ENCODE assay signal across 15 cellular contexts in genomic region chr4:101961144-101961543, GRCh38.
DNase-seq lines count a peak whose midpoint lies in the region; ATAC-seq and TF ChIP-seq lines count a peak whose summit lies in the region.
"Had no signal": no experiment of that assay in that cellular context is flagged by ENCODE, and none has a peak within 500 bp of the region (broad histone marks: within the 10 kb centered on the region; RNA-seq: fewer than 3 reads in every experiment).

No MANE protein-coding gene starts in this region.

- H2BK15ac ChIP-seq in IMR-90 (ENCODE audit: low read depth, low read length): no peak overlapping the region

- no TSS peak for BruUV-seq in IMR-90 (replicated peaks; lab: Mats Ljungman, UMichigan)

- TF ChIP-seq CTCF in IMR-90 (conservative IDR thresholded peaks at IDR 0.05; ENCODE audit: low read depth, low read length): no peak
- no peak for TF ChIP-seq CTCF in astrocyte of the cerebellum (IDR thresholded peaks at IDR 0.05; ENCODE audit: low read depth, low read length, missing control alignments)
- TF ChIP-seq CTCF in lower lobe of right lung (IDR thresholded peaks at IDR 0.05): no peak
- TF ChIP-seq CTCF in glutamatergic neuron (IDR thresholded peaks at IDR 0.05; ENCODE audit: partially characterized antibody, unreplicated experiment): no peak

- CTCF ChIA-PET in IMR-90 (lab: Yijun Ruan, JAX): no interaction called here

- H3K79me1 ChIP-seq in IMR-90 (ENCODE audit: low read depth in 1 of 2, low read length in 2 of 2): no peaks in the 10 kb centered on the region

- H4K5ac ChIP-seq in IMR-90 (ENCODE audit: low read depth, low read length): no peak overlapping the region

- no peak for TF ChIP-seq RAD21 in IMR-90 (IDR thresholded peaks at IDR 0.05; ENCODE audit: low read length)

- H3K36me3 Mint-ChIP-seq in glutamatergic neuron (ENCODE audit: unreplicated experiment): no peaks in the 10 kb centered on the region

- no peak overlapping the region for H3K14ac ChIP-seq in IMR-90 (replicated peaks; ENCODE audit: low read depth, low read length)

- no peak overlapping the region for H3K4ac ChIP-seq in IMR-90 (ENCODE audit: low read depth, low read length)

- no peak overlapping the region for H3K18ac ChIP-seq in IMR-90 (ENCODE audit: low read depth, low read length)

- in situ Hi-C loops in IMR-90 (cut with MboI; ENCODE audit: low sequenced_read_pairs) (no loop called here), astrocyte of the cerebellum (cut with HindIII; ENCODE audit: low sequenced_read_pairs) (no loop called here)

- H3K9me3 ChIP-seq in IMR-90 (ENCODE audit: control insufficient read depth, insufficient read depth, low read length) (no peaks in the 10 kb centered on the region), lower lobe of right lung (no peaks in the 10 kb centered on the region)
- H3K9me3 ChIP-seq: adrenal gland; BLaER1 treated with 17β-estradiol and CSF1 and Interleukin-3, amounts not matched to agents 10 nM and 100 nM had no signal

- no peak overlapping the region for H3K4me2 ChIP-seq in IMR-90 (ENCODE audit: low read depth, low read length)
- H3K4me2 ChIP-seq: BLaER1 treated with 17β-estradiol and CSF1 and Interleukin-3, amounts not matched to agents 10 nM and 100 nM had no signal

- no peaks in the 10 kb centered on the region for H4K20me1 ChIP-seq in IMR-90 (ENCODE audit: insufficient read depth, low read length)
- H4K20me1 ChIP-seq: BLaER1 treated with 17β-estradiol and CSF1 and Interleukin-3, amounts not matched to agents 10 nM and 100 nM had no signal

- H4K8ac ChIP-seq in IMR-90 (ENCODE audit: low read depth in 2 of 2, low read length in 2 of 2): no peak overlapping the region

- no peaks in the 10 kb centered on the region for H3K4me1 Mint-ChIP-seq in glutamatergic neuron (ENCODE audit: low read depth, unreplicated experiment)

- intact Hi-C loops in IMR-90 (cut with micrococcal nuclease) (no loop called here), lower lobe of right lung (cut with DNase I) (no loop called here), left cardiac atrium (cut with DNase I) (no loop called here)

- no peak overlapping the region for H2AK9ac ChIP-seq in IMR-90 (replicated peaks; ENCODE audit: low read depth, low read length, poor library complexity)

- no peak overlapping the region for H3K27ac Mint-ChIP-seq in glutamatergic neuron (ENCODE audit: unreplicated experiment)
- H3K27ac Mint-ChIP-seq: WTC11 had no signal

- no peak overlapping the region for H2BK5ac ChIP-seq in IMR-90 (ENCODE audit: low read depth, low read length, poor library complexity, severe bottlenecking)

- TF ChIP-seq POLR2A in IMR-90 (IDR thresholded peaks at IDR 0.05; ENCODE audit: low read depth, low read length): no peak

- H3K27ac ChIP-seq in IMR-90 (ENCODE audit: insufficient read depth, low read length) (no peak overlapping the region), lower lobe of right lung (no peak overlapping the region)
- H3K27ac ChIP-seq: adrenal gland; BLaER1 treated with 17β-estradiol and CSF1 and Interleukin-3, amounts not matched to agents 10 nM and 100 nM had no signal

- no peaks in the 10 kb centered on the region for H3K36me3 ChIP-seq in IMR-90 (ENCODE audit: control insufficient read depth, insufficient read depth, low read length)
- no peaks in the 10 kb centered on the region for H3K36me3 ChIP-seq in lower lobe of right lung
- H3K36me3 ChIP-seq: adrenal gland; BLaER1 treated with 17β-estradiol and CSF1 and Interleukin-3, amounts not matched to agents 10 nM and 100 nM had no signal

- no CpG with 5 or more reads among the region's 1 CpG for WGBS in IMR-90 (ENCODE audit: extremely low coverage in 2 of 2, insufficient read length in 1 of 2), 2 experiments

- no peak overlapping the region for H4K91ac ChIP-seq in IMR-90 (ENCODE audit: insufficient read depth, low read depth, low read length)

- ATAC-seq in IMR-90 (ENCODE audit: low read depth) (no peak), lower lobe of right lung (peak; percentile 71 to 91), left cardiac atrium (no peak)
- ATAC-seq: WTC11 had no signal

- H3K4me3 Mint-ChIP-seq in glutamatergic neuron (ENCODE audit: unreplicated experiment): no peak overlapping the region
- H3K4me3 Mint-ChIP-seq: WTC11 had no signal

- H3K27me3 Mint-ChIP-seq in glutamatergic neuron (ENCODE audit: unreplicated experiment): no peaks in the 10 kb centered on the region

- H2AFZ ChIP-seq in IMR-90 (replicated peaks; ENCODE audit: low read length, poor library complexity): no peak overlapping the region

- H3K4me1 ChIP-seq in IMR-90 (ENCODE audit: control insufficient read depth, insufficient read depth, low read length): no peaks in the 10 kb centered on the region
- no peaks in the 10 kb centered on the region for H3K4me1 ChIP-seq in lower lobe of right lung
- H3K4me1 ChIP-seq: adrenal gland had no signal

- H3K9ac ChIP-seq in IMR-90 (ENCODE audit: low read depth, low read length): no peak overlapping the region
- H3K9ac ChIP-seq: BLaER1 treated with 17β-estradiol and CSF1 and Interleukin-3, amounts not matched to agents 10 nM and 100 nM had no signal

- H3K4me3 ChIP-seq in IMR-90 (ENCODE audit: insufficient read depth, low read depth, low read length) (no peak overlapping the region), astrocyte of the cerebellum (ENCODE audit: low read depth, low read length) (no peak overlapping the region), lower lobe of right lung (no peak overlapping the region)
- H3K4me3 ChIP-seq: adrenal gland; BLaER1 treated with 17β-estradiol and CSF1 and Interleukin-3, amounts not matched to agents 10 nM and 100 nM had no signal

- no peak overlapping the region for H3K56ac ChIP-seq in IMR-90 (ENCODE audit: extremely low read depth, insufficient read depth, low read length)

- H3K9me1 ChIP-seq in IMR-90 (ENCODE audit: insufficient read depth, low read length): no peaks in the 10 kb centered on the region

- H3K23ac ChIP-seq in IMR-90 (ENCODE audit: low read depth, low read length): no peak overlapping the region

- POLR2A ChIA-PET in IMR-90 (lab: Charles Lee; ENCODE audit: unreplicated experiment): interaction anchor here (0.6 kb wide), 1 partner anchor 32 kb away, joined by 3 read pairs; no protein-coding TSS in a partner anchor

- DNase-seq in AG08395 (ENCODE audit: low spot score) (peak; percentile 12), IMR-90 (no peak), astrocyte of the cerebellum (ENCODE audit: low read depth) (peak; percentile 41), lower lobe of right lung (peak; percentile 36), HT-29 (ENCODE audit: low spot score) (no peak), glutamatergic neuron (no peak), left cardiac atrium (no peak)
- no peak for DNase-seq in stimulated activated CD4-positive, alpha-beta T cell treated with anti-CD3 and anti-CD28 coated beads, Interleukin-2, amount 100 ng/mL, for 48 hours
- DNase-seq: activated T-cell treated with anti-CD3 and anti-CD28 coated beads for 4 hours; adrenal gland; effector CD8-positive, alpha-beta T cell; mammary epithelial cell; NCI-H524 had no signal

- no peak overlapping the region for H2AK5ac ChIP-seq in IMR-90 (ENCODE audit: low read depth, low read length)

- H2BK120ac ChIP-seq in IMR-90 (ENCODE audit: low read depth, low read length): no peak overlapping the region

- no peaks in the 10 kb centered on the region for H3K27me3 ChIP-seq in IMR-90 (ENCODE audit: control insufficient read depth, insufficient read depth, low read length)
- H3K27me3 ChIP-seq in lower lobe of right lung (ENCODE audit: low read depth): no peaks in the 10 kb centered on the region
- H3K27me3 ChIP-seq: adrenal gland; BLaER1 treated with 17β-estradiol and CSF1 and Interleukin-3, amounts not matched to agents 10 nM and 100 nM had no signal

- H3K9me3 Mint-ChIP-seq in glutamatergic neuron (ENCODE audit: unreplicated experiment): no peaks in the 10 kb centered on the region

- H2BK20ac ChIP-seq in IMR-90 (ENCODE audit: low read depth, low read length): no peak overlapping the region

- dilution Hi-C loops in IMR-90 (cut with HindIII; ENCODE audit: low sequenced_read_pairs, unreplicated experiment): no loop called here

TF ChIP-seq in IMR-90, 13 proteins besides CTCF, POLR2A, EP300 and RAD21:
- TF ChIP-seq ELK1 (IDR thresholded peaks at IDR 0.05; ENCODE audit: borderline replicate concordance, low read depth, low read length): no peak
- TF ChIP-seq BHLHE40 (IDR thresholded peaks at IDR 0.05; ENCODE audit: low read depth, low read length): no peak
- peak; percentile 4; the same call in 1 of the 2 replicates for TF ChIP-seq MAFK (IDR thresholded peaks at IDR 0.05; ENCODE audit: low read depth, low read length)

Comparison
In these comparisons a context has a peak if more than half of its experiments do, and no peak if none do; other contexts are left out.
1. DNase-seq: peak in AG08395 (single experiment), astrocyte of the cerebellum (single experiment) and lower lobe of right lung (single experiment); none in IMR-90 (single experiment), stimulated activated CD4-positive, alpha-beta T cell treated with anti-CD3 and anti-CD28 coated beads, Interleukin-2, amount 100 ng/mL, for 48 hours (0 of 2), HT-29 (single experiment), glutamatergic neuron (single experiment) and left cardiac atrium (single experiment).
2. ATAC-seq: peak in lower lobe of right lung (2 of 2); none in IMR-90 (single experiment) and left cardiac atrium (0 of 2).